11 cellular contexts compared by ENCODE assay signal in genomic region chr13:60165391-60166099, GRCh38. TPM values are rescaled to one million over a fixed set of nuclear protein-coding genes. Genes with fewer than 3 reads are reported as not detected.
DNase-seq lines count a peak whose midpoint lies in the region; ATAC-seq and TF ChIP-seq lines count a peak whose summit lies in the region.
"Had no signal": no experiment of that assay in that cellular context is flagged by ENCODE, and none has a peak within 500 bp of the region (broad histone marks: within the 10 kb centered on the region; RNA-seq: fewer than 3 reads in every experiment).

No MANE protein-coding gene starts in this region.

- no peak for ATAC-seq in activated naive CD8-positive, alpha-beta T cell treated with anti-CD3 and anti-CD28 coated beads, Interleukin-2, amount 50 U/mL, for 24 hours
- ATAC-seq in GM21447 (IDR thresholded peaks at IDR 0.05; ENCODE audit: unreplicated experiment) (no peak), GM21423 (IDR thresholded peaks at IDR 0.05; ENCODE audit: unreplicated experiment) (no peak), HG02610 (IDR thresholded peaks at IDR 0.05; ENCODE audit: unreplicated experiment) (no peak)
- ATAC-seq: stimulated activated naive CD8-positive, alpha-beta T cell treated with anti-CD3 and anti-CD28 coated beads, Interleukin-15, amount 100 ng/mL, for 72 hours had no signal

- peaks cover 8% of the 10 kb centered on the region for H3K9me3 ChIP-seq in BLaER1
- H3K9me3 ChIP-seq in H9 (ENCODE audit: control insufficient read depth, low read depth, low read length): no peaks in the 10 kb centered on the region

- H2AK5ac ChIP-seq in H9 (ENCODE audit: insufficient read length, low read length) (no peak overlapping the region), mesendoderm (ENCODE audit: low read length) (no peak overlapping the region)

- H3K23ac ChIP-seq in H9 (ENCODE audit: insufficient read length, low read depth, low read length): no peak overlapping the region
- H3K23ac ChIP-seq in mesendoderm (ENCODE audit: low read length): no peak overlapping the region

- no peaks in the 10 kb centered on the region for H3K27me3 Mint-ChIP-seq in H9 (ENCODE audit: low read depth)
- H3K27me3 Mint-ChIP-seq in activated naive CD8-positive, alpha-beta T cell treated with anti-CD3 and anti-CD28 coated beads, Interleukin-2, amount 50 U/mL, for 24 hours: no peaks in the 10 kb centered on the region
- H3K27me3 Mint-ChIP-seq: stimulated activated naive CD8-positive, alpha-beta T cell treated with anti-CD3 and anti-CD28 coated beads, Interleukin-15, amount 100 ng/mL, for 72 hours had no signal

- H2BK12ac ChIP-seq in H9 (ENCODE audit: insufficient read length, low read depth, low read length): no peak overlapping the region

- H3K4me1 ChIP-seq in BLaER1 (peaks cover 25% of the 10 kb centered on the region), H9 (ENCODE audit: insufficient read depth, low read length) (peaks cover 5% of the 10 kb centered on the region), mesendoderm (ENCODE audit: control insufficient read depth, low read depth, low read length) (peaks cover 18% of the 10 kb centered on the region)

- DNase-seq in H9: no peak
- no peak for DNase-seq in activated naive CD8-positive, alpha-beta T cell treated with anti-CD3 and anti-CD28 coated beads, Interleukin-2, amount 50 U/mL, for 24 hours
- peak; percentile 96 for DNase-seq in mesendoderm
- DNase-seq in NCI-H526 treated with DMSO at 0.1 percent for 48 hours (lab: John Stamatoyannopoulos, UW): no peak
- DNase-seq: GDM1; NCI-H345; stimulated activated naive CD8-positive, alpha-beta T cell treated with anti-CD3 and anti-CD28 coated beads, Interleukin-15, amount 100 ng/mL, for 72 hours had no signal

- H3K36me3 Mint-ChIP-seq in H9 (ENCODE audit: insufficient read depth in 1 of 3, low read depth in 3 of 3): peaks cover 8 to 21% (median 10%) of the 10 kb centered on the region in 3 experiments
- peaks cover 6% of the 10 kb centered on the region for H3K36me3 Mint-ChIP-seq in activated naive CD8-positive, alpha-beta T cell treated with anti-CD3 and anti-CD28 coated beads, Interleukin-2, amount 50 U/mL, for 24 hours (ENCODE audit: low read depth)

- TF ChIP-seq CTCF in H9 (conservative IDR thresholded peaks at IDR 0.05): no peak

- H2BK5ac ChIP-seq in H9 (ENCODE audit: insufficient read length, low read length) (no peak overlapping the region), mesendoderm (ENCODE audit: low read length) (no peak overlapping the region)

- no peak overlapping the region for H3T11ph ChIP-seq in H9 (ENCODE audit: low read length)

- H4K8ac ChIP-seq in H9 (replicated peaks; ENCODE audit: insufficient read length, low read depth, low read length) (no peak overlapping the region), mesendoderm (ENCODE audit: low read depth, low read length) (no peak overlapping the region)

- no peaks in the 10 kb centered on the region; a peak in 1 of 5 replicates for H3K9me3 Mint-ChIP-seq in H9
- H3K9me3 Mint-ChIP-seq in activated naive CD8-positive, alpha-beta T cell treated with anti-CD3 and anti-CD28 coated beads, Interleukin-2, amount 50 U/mL, for 24 hours: no peaks in the 10 kb centered on the region

- H3K4me3 ChIP-seq in BLaER1: no peak overlapping the region
- no peak overlapping the region for H3K4me3 ChIP-seq in mesendoderm (ENCODE audit: low read length)

- H3K56ac ChIP-seq in H9 (ENCODE audit: insufficient read length, low read depth, low read length): no peak overlapping the region
- peak overlapping the region; percentile 85 for H3K56ac ChIP-seq in mesendoderm (ENCODE audit: low read length)

- no peaks in the 10 kb centered on the region for H4K20me1 ChIP-seq in BLaER1
- H4K20me1 ChIP-seq in H9 (ENCODE audit: control insufficient read depth, insufficient read depth, insufficient read length): no peaks in the 10 kb centered on the region

- H3K18ac ChIP-seq in H9 (ENCODE audit: insufficient read length, low read depth, low read length): no peak overlapping the region
- H3K18ac ChIP-seq in mesendoderm (ENCODE audit: low read length): no peak overlapping the region

- no peak overlapping the region for H2AFZ ChIP-seq in H9 (ENCODE audit: low read length)

- no peak overlapping the region for H2BK15ac ChIP-seq in H9 (ENCODE audit: low read depth, low read length)
- H2BK15ac ChIP-seq in mesendoderm (replicated peaks; ENCODE audit: low read depth): no peak overlapping the region

- peaks cover 6% of the 10 kb centered on the region for H3K23me2 ChIP-seq in H9 (ENCODE audit: insufficient read length, low read depth, low read length, poor library complexity, severe bottlenecking)

- H3K36me3 ChIP-seq in BLaER1 (peaks cover 11% of the 10 kb centered on the region), mesendoderm (ENCODE audit: control insufficient read depth, insufficient read depth, low read length) (no peaks in the 10 kb centered on the region)

- H3K27me3 ChIP-seq in BLaER1 (no peaks in the 10 kb centered on the region), H9 (ENCODE audit: insufficient read depth, low read length) (no peaks in the 10 kb centered on the region), mesendoderm (ENCODE audit: insufficient read depth, low read length, poor library complexity) (no peaks in the 10 kb centered on the region)

- H3K27ac Mint-ChIP-seq in H9: peak overlapping the region; percentile 96 to 98 (median 97); a peak in 6 of 7 replicates
- no peak overlapping the region for H3K27ac Mint-ChIP-seq in activated naive CD8-positive, alpha-beta T cell treated with anti-CD3 and anti-CD28 coated beads, Interleukin-2, amount 50 U/mL, for 24 hours

- H3K79me2 ChIP-seq in H9 (ENCODE audit: insufficient read depth, low read length) (peaks cover 12% of the 10 kb centered on the region; the same call in 1 of the 2 replicates), mesendoderm (ENCODE audit: control insufficient read depth, insufficient read depth, low read length) (peaks cover 23% of the 10 kb centered on the region)

- H2BK120ac ChIP-seq in H9 (ENCODE audit: low read depth, low read length, poor library complexity, severe bottlenecking) (no peak overlapping the region), mesendoderm (ENCODE audit: low read depth, low read length) (no peak overlapping the region)

- H3K4me1 Mint-ChIP-seq in H9: peaks cover 30 to 36% of the 10 kb centered on the region in 2 experiments
- H3K4me1 Mint-ChIP-seq in activated naive CD8-positive, alpha-beta T cell treated with anti-CD3 and anti-CD28 coated beads, Interleukin-2, amount 50 U/mL, for 24 hours: peaks cover 38% of the 10 kb centered on the region

- H2BK20ac ChIP-seq in H9 (ENCODE audit: low read depth, low read length, poor library complexity, severe bottlenecking): no peak overlapping the region

- H3K14ac ChIP-seq in H9 (ENCODE audit: insufficient read depth, low read length): no peak overlapping the region

- H4K5ac ChIP-seq in H9 (ENCODE audit: insufficient read length, low read depth, low read length) (no peak overlapping the region), mesendoderm (ENCODE audit: low read length) (no peak overlapping the region)

- H4K91ac ChIP-seq in H9 (ENCODE audit: insufficient read length, low read depth, low read length): no peak overlapping the region

- no CpG with 5 or more reads among the region's 3 CpGs for WGBS in H9 (ENCODE audit: extremely low coverage, insufficient read length, low lambda C conversion rate)
- WGBS in mesendoderm (ENCODE audit: extremely low coverage, insufficient coverage, low lambda C conversion rate): no CpG with 5 or more reads among the region's 3 CpGs

- no peak overlapping the region for H3K9ac ChIP-seq in BLaER1
- H3K9ac ChIP-seq in H9 (ENCODE audit: extremely low read depth, insufficient read length, low read length): no peak overlapping the region
- peak overlapping the region; percentile 99 for H3K9ac ChIP-seq in mesendoderm (ENCODE audit: low read length)

- H3K79me1 ChIP-seq in H9 (ENCODE audit: insufficient read depth, low read depth, low read length, poor library complexity, severe bottlenecking) (no peaks in the 10 kb centered on the region), mesendoderm (ENCODE audit: low read length) (peaks cover 3% of the 10 kb centered on the region)

- peak overlapping the region; percentile 3 to 96; a peak in 3 of 5 replicates for H3K4me3 Mint-ChIP-seq in H9
- peak overlapping the region; percentile 89 for H3K4me3 Mint-ChIP-seq in activated naive CD8-positive, alpha-beta T cell treated with anti-CD3 and anti-CD28 coated beads, Interleukin-2, amount 50 U/mL, for 24 hours

- H3K4me2 ChIP-seq in BLaER1 (peak overlapping the region; percentile 85; the same call in 1 of the 2 replicates), H9 (ENCODE audit: insufficient read depth, insufficient read length, low read length) (peak overlapping the region; percentile 94), mesendoderm (ENCODE audit: low read length) (no peak overlapping the region)

- no peak overlapping the region for H3K27ac ChIP-seq in BLaER1
- H3K27ac ChIP-seq in H9 (ENCODE audit: insufficient read length, low read depth, low read length): peak overlapping the region; percentile 94
- peak overlapping the region; percentile 69 for H3K27ac ChIP-seq in mesendoderm (ENCODE audit: low read depth, low read length)

- H3K4ac ChIP-seq in H9 (ENCODE audit: low read depth, low read length) (no peak overlapping the region), mesendoderm (ENCODE audit: low read depth, low read length) (no peak overlapping the region)

RNA-seq across cellular contexts. Expression of gene DIAPH3, which starts 1.8 kb away (rescaled TPM):
- total RNA-seq in H9 (2021): 22.6 and 23.1 TPM in 2 replicates
- polyA plus RNA-seq in mesendoderm (2013, experiment 1 of 2): 29.5 TPM
- 30.1 TPM for polyA plus RNA-seq in mesendoderm (2013, experiment 2 of 2)
